8 cellular contexts compared by ENCODE assay signal in the genomic region with DNA sequence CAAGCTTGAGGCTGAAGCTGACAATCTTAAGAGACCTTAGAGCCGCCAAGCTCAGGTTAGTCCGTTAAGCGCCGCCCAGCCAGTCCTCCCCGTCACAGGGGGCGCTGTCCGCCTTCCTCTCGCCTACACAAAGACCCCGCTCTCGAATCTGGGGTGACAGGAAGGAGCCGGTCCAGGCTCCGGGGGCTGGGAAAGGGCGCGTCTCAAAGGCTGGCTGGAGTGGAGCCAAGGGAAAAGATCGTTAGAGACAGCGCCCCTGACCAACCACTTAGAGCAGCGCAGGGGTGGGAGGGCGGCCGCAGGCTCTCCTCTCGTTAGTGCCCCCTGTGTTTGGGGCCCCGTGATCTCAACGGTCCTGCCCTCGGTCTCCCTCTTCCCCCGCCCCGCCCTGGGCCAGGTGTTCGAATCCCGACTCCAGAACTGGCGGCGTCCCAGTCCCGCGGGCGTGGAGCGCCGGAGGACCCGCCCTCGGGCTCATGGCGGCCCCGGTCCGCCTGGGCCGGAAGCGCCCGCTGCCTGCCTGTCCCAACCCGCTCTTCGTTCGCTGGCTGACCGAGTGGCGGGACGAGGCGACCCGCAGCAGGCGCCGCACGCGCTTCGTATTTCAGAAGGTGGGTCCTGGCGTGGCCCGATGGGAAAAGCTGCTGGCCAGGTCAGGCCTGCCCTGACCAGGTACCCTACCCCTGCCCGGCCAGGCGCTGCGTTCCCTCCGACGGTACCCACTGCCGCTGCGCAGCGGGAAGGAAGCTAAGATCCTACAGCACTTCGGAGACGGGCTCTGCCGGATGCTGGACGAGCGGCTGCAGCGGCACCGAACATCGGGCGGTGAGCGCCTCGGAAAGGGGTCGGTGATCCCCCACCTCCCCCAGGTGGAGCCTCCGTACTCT. TPM values are rescaled to one million over a fixed set of nuclear protein-coding genes. Genes with fewer than 3 reads are reported as not detected.
A peak's percentile ranks its signal among the peaks of the same experiment; 100 is the strongest.
DNase-seq lines count a peak whose midpoint lies in the region; ATAC-seq and TF ChIP-seq lines count a peak whose summit lies in the region.

TSS of gene MUS81 (plus strand) at position 156 of the 887 bp plus-strand sequence. CDS start at position 477, 321 bp downstream.

- H3K4me3 Mint-ChIP-seq in type B pancreatic cell: peak within 1 kb of the TSS; percentile 90

- no peaks in the 10 kb centered on the region for H3K27me3 Mint-ChIP-seq in type B pancreatic cell

- peak within 1 kb of the TSS; percentile 97 for H3K27ac Mint-ChIP-seq in type B pancreatic cell

- intact Hi-C loops in T-helper 1 cell treated with Interleukin-12 subunit alpha and Interleukin-12 subunit beta and Interleukin-4 antibody, amounts not matched to agents 30 ng/mL and 1 ng/mL, for 36 hours (cut with micrococcal nuclease): loop anchor here (1.0 kb wide), 6 partner anchors 13 to 290 kb away; partner anchors contain the start of genes AP5B1, C11orf68, DRAP1 and SF3B2
- intact Hi-C loops in adrenal gland (cut with DNase I): no loop called here
- intact Hi-C loops in heart left ventricle (cut with DNase I): loop anchor here in 5 of 10 donors (1.0 to 10.0 kb wide), 6 partner anchors 13 to 484 kb away; partner anchors contain the start of genes FIBP (in 2 of the 5), B4GAT1 (in 1 of the 5), BRMS1 (in 1 of the 5) and C11orf68 (in 1 of the 5)
- intact Hi-C loops in posterior cingulate gyrus (cut with DNase I): no loop called here

- no peaks in the 10 kb centered on the region for H3K27me3 ChIP-seq in adrenal gland
- no peaks in the 10 kb centered on the region for H3K27me3 ChIP-seq in heart left ventricle

- peak in 1 of 2 donors; percentile 62 for TF ChIP-seq POLR2A in adrenal gland (IDR thresholded peaks at IDR 0.05)
- TF ChIP-seq POLR2A in heart left ventricle (IDR thresholded peaks at IDR 0.05): peak; percentile 38 to 73

- no peaks in the 10 kb centered on the region for H3K9me3 Mint-ChIP-seq in type B pancreatic cell

- H3K36me3 ChIP-seq in adrenal gland (replicated peaks in 1 of 2): peaks cover 0 to 41% of the 10 kb centered on the region in 2 donors
- peaks cover 0 to 51% (median 48%) of the 10 kb centered on the region in 9 donors for H3K36me3 ChIP-seq in heart left ventricle

- peak; percentile 73 to 90 (median 81) for TF ChIP-seq CTCF in adrenal gland (IDR thresholded peaks at IDR 0.05)
- peak; percentile 82 to 95 (median 90) for TF ChIP-seq CTCF in heart left ventricle (IDR thresholded peaks at IDR 0.05)
- peak; percentile 98 for TF ChIP-seq CTCF in type B pancreatic cell (conservative IDR thresholded peaks at IDR 0.05)

- no peaks in the 10 kb centered on the region for H3K9me3 ChIP-seq in adrenal gland (replicated peaks in 1 of 3)
- no peaks in the 10 kb centered on the region for H3K9me3 ChIP-seq in heart left ventricle

- H3K4me1 Mint-ChIP-seq in type B pancreatic cell (ENCODE audit: unreplicated experiment): peaks cover 24% of the 10 kb centered on the region

- ATAC-seq in heart left ventricle: peak; percentile 63 to 77 (median 71)

- DNase-seq in DMS114 treated with DMSO at 0.1 percent for 48 hours (lab: John Stamatoyannopoulos, UW; ENCODE audit: unreplicated experiment) (peak; percentile 89), HCEC 1CT (peak; percentile 97), NCI-H1694 (lab: John Stamatoyannopoulos, UW) (peak; percentile 94), adrenal gland (peak; percentile 95 to 98 (median 97)), heart left ventricle (peak; percentile 97 to 98 (median 98)), posterior cingulate gyrus (peak; percentile 92 to 99 (median 95)), type B pancreatic cell (ENCODE audit: extremely low spot score, unreplicated experiment) (peak; percentile 97)

- WGBS in adrenal gland, 4 donors: 0 to 1% (median 0%) methylated on average over 27 to 78 of the region's 78 CpGs
- 0 to 1% (median 0%) methylated on average over 18 to 78 of the region's 78 CpGs for WGBS in heart left ventricle, 4 donors

- peak within 1 kb of the TSS; percentile 88 to 99 (median 95) for H3K27ac ChIP-seq in adrenal gland
- peak within 1 kb of the TSS; percentile 94 to 99 (median 98) for H3K27ac ChIP-seq in heart left ventricle

- H3K4me1 ChIP-seq in adrenal gland (replicated peaks in 1 of 2) (peaks cover 21 to 31% of the 10 kb centered on the region in 2 donors), heart left ventricle (peaks cover 0 to 49% (median 32%) of the 10 kb centered on the region in 12 donors)

- peaks cover 15% of the 10 kb centered on the region for H3K36me3 Mint-ChIP-seq in type B pancreatic cell

- H3K4me3 ChIP-seq in adrenal gland (peak within 1 kb of the TSS; percentile 37 to 100 (median 84)), heart left ventricle (peak within 1 kb of the TSS; percentile 74 to 100 (median 92))

RNA-seq across cellular contexts. Expression of gene MUS81, which starts in this region (rescaled TPM):
- total RNA-seq in T-helper 1 cell treated with Interleukin-12 subunit alpha and Interleukin-12 subunit beta and Interleukin-4 antibody, amounts not matched to agents 30 ng/mL and 1 ng/mL, for 36 hours: 100 and 103 TPM in 2 replicates
- 10 to 100 TPM; 17.5 to 53.7 (median 41.1) TPM for total RNA-seq in adrenal gland
- 100 to 1,000 TPM in 2 of 3 donors, 10 to 100 TPM in 1; 16.1 to 147 (median 103) TPM for polyA plus RNA-seq in adrenal gland
- 10 to 100 TPM; 24.6 to 39.6 (median 35.5) TPM for total RNA-seq in heart left ventricle
- 10 to 100 TPM; 53.0 to 56.1 TPM for polyA plus RNA-seq in heart left ventricle
- 67.9 and 72.4 TPM in 2 replicates for total RNA-seq in type B pancreatic cell (ENCODE audit: low replicate concordance)

Comparison
In these comparisons a context has a peak if more than half of its experiments do, and no peak if none do; other contexts are left out.
1. Peak in every context shown above with its lines: DNase-seq, ATAC-seq, H3K4me3 ChIP-seq and H3K27ac ChIP-seq.